ENCODE assay signal across 8 cellular contexts in genomic region chr7:138460176-138460648, GRCh38. TPM values are rescaled to one million over a fixed set of nuclear protein-coding genes. Genes with fewer than 3 reads are reported as not detected.
DNase-seq lines count a peak whose midpoint lies in the region; ATAC-seq and TF ChIP-seq lines count a peak whose summit lies in the region.

Gene TRIM24 (plus strand): TSS chr7:138460259. CDS start chr7:138460549, 290 bp downstream.

- H3K9ac ChIP-seq in PC-3 (ENCODE audit: low read length), result peak within 1 kb of the TSS; percentile 79

- H3K36me3 Mint-ChIP-seq in central memory CD8-positive, alpha-beta T cell (ENCODE audit: insufficient read depth), result peaks cover 4% of the 10 kb centered on the region

- H3F3A ChIP-seq in PC-3 (ENCODE audit: low read length, unreplicated experiment), result no peaks in the 10 kb centered on the region

- H3K4me3 ChIP-seq in PC-3 (ENCODE audit: low read length) (peak within 1 kb of the TSS; percentile 93), lower leg skin (ENCODE audit: low read depth, poor library complexity, severe bottlenecking) (peak within 1 kb of the TSS; percentile 84), thoracic aorta (peak within 1 kb of the TSS; percentile 92)

- H2AFZ ChIP-seq in PC-3 (ENCODE audit: low read length), result peak within 1 kb of the TSS; percentile 97

- intact Hi-C loops in PC-3 (cut with micrococcal nuclease) (loop anchor here (5.0 kb wide), 1 partner anchor 298 kb away; no protein-coding TSS in a partner anchor), lower leg skin (cut with DNase I; ENCODE audit: low total_unique reads) (no loop called here)

- peaks cover 7% of the 10 kb centered on the region; the same call in 1 of the 2 replicates for H4K20me1 ChIP-seq in PC-3 (ENCODE audit: low read length)

- H3K27ac ChIP-seq in C4-2B, result peak within 1 kb of the TSS; percentile 98
- H3K27ac ChIP-seq in PC-3 (ENCODE audit: low read length), result peak within 1 kb of the TSS; percentile 58
- peak within 1 kb of the TSS; percentile 92 to 93 for H3K27ac ChIP-seq in thoracic aorta

- no peaks in the 10 kb centered on the region for H3K27me3 Mint-ChIP-seq in central memory CD8-positive, alpha-beta T cell

- no peak for DNase-seq in PC-3
- peak in 1 of 2 donors; percentile 89 for DNase-seq in central memory CD8-positive, alpha-beta T cell (ENCODE audit: low spot score in 2 of 2)
- peak; percentile 95 to 99 for DNase-seq in lower leg skin (ENCODE audit: low spot score in 2 of 2)
- peak; percentile 84 for DNase-seq in thoracic aorta (ENCODE audit: low spot score)
- no peak for DNase-seq in activated effector memory CD4-positive, alpha-beta T cell treated with anti-CD3 and anti-CD28 coated beads, Interleukin-2, amount 50 U/mL, for 16 hours

- peak; percentile 76 for ATAC-seq in GM19023 (IDR thresholded peaks at IDR 0.05; ENCODE audit: unreplicated experiment)
- peak; percentile 65 for ATAC-seq in HG03103 (IDR thresholded peaks at IDR 0.05; ENCODE audit: low read depth, unreplicated experiment)
- ATAC-seq in PC-3, result peak; percentile 86
- ATAC-seq in central memory CD8-positive, alpha-beta T cell (replicated peaks; ENCODE audit: extremely low read depth, poor library complexity, severe bottlenecking), result peak; percentile 88
- ATAC-seq in thoracic aorta (ENCODE audit: insufficient number of reproducible peaks, low FRiP score, low read depth), result no peak

- H3K4me2 ChIP-seq in PC-3 (ENCODE audit: low read length), result peak within 1 kb of the TSS; percentile 93

- TF ChIP-seq POLR2A in lower leg skin (IDR thresholded peaks at IDR 0.05), result peak in 1 of 2 donors; percentile 20

- peak within 1 kb of the TSS; percentile 94 for H3K4me3 Mint-ChIP-seq in central memory CD8-positive, alpha-beta T cell

- H3K27me3 ChIP-seq in PC-3 (ENCODE audit: low read length) (no peaks in the 10 kb centered on the region), thoracic aorta (replicated peaks; ENCODE audit: insufficient read depth) (no peaks in the 10 kb centered on the region)

- WGBS in lower leg skin, 2 donors, result 1% methylated on average over 51 to 55 of the region's 59 CpGs

- H3K4me1 Mint-ChIP-seq in central memory CD8-positive, alpha-beta T cell, result peaks cover 27% of the 10 kb centered on the region

- H3K9me3 Mint-ChIP-seq in central memory CD8-positive, alpha-beta T cell, result no peaks in the 10 kb centered on the region

- no peaks in the 10 kb centered on the region for H3K36me3 ChIP-seq in PC-3 (ENCODE audit: low read depth, low read length)
- no peaks in the 10 kb centered on the region for H3K36me3 ChIP-seq in thoracic aorta

- TF ChIP-seq CTCF in C4-2B (conservative IDR thresholded peaks at IDR 0.05), result no peak
- no peak for TF ChIP-seq CTCF in PC-3 (conservative IDR thresholded peaks at IDR 0.05; ENCODE audit: low read depth, low read length)
- no peak for TF ChIP-seq CTCF in lower leg skin (IDR thresholded peaks at IDR 0.05)
- TF ChIP-seq CTCF in thoracic aorta (IDR thresholded peaks at IDR 0.05), result no peak

- no TSS peak for BruUV-seq in PC-3 (replicated peaks; lab: Mats Ljungman, UMichigan)

- peaks cover 42% of the 10 kb centered on the region for H3K79me2 ChIP-seq in PC-3 (ENCODE audit: low read length)

- CTCF ChIA-PET in PC-3 (lab: Charles Lee), result no interaction called here

- H3K9me3 ChIP-seq in PC-3 (ENCODE audit: low read length), result no peaks in the 10 kb centered on the region
- H3K9me3 ChIP-seq in thoracic aorta, result no peaks in the 10 kb centered on the region

- peak within 1 kb of the TSS; percentile 80 for H3K27ac Mint-ChIP-seq in central memory CD8-positive, alpha-beta T cell (ENCODE audit: low read depth)

- H3K4me1 ChIP-seq in PC-3 (ENCODE audit: insufficient read depth, low read length) (0 out of 2 replicates have a peak, but pooled peaks cover 3% of the 10 kb centered on the region), thoracic aorta (ENCODE audit: control insufficient read depth in 1 of 2, low read depth in 2 of 2) (peaks cover 7 to 16% of the 10 kb centered on the region in 2 donors)

- POLR2A ChIA-PET in PC-3 (lab: Charles Lee; ENCODE audit: unreplicated experiment), result no interaction called here

- no peaks in the 10 kb centered on the region for H3K9me2 ChIP-seq in PC-3 (replicated peaks; ENCODE audit: low read length)

RNA-seq across cellular contexts. Expression of gene TRIM24, which starts in this region (rescaled TPM):
- 12.2 and 12.9 TPM in 2 replicates for total RNA-seq in PC-3 (2014; rRNA removed)
- 10 to 100 TPM; 13.5 to 21.1 (median 17.7) TPM for total RNA-seq in lower leg skin
- 1 to 10 TPM; 4.7 to 9.1 TPM for total RNA-seq in thoracic aorta

Comparison
In these comparisons a context has a peak if more than half of its experiments do, and no peak if none do; other contexts are left out.
1. DNase-seq: peak in lower leg skin (2 of 2) and thoracic aorta (single experiment); none in PC-3 (single experiment) and activated effector memory CD4-positive, alpha-beta T cell treated with anti-CD3 and anti-CD28 coated beads, Interleukin-2, amount 50 U/mL, for 16 hours (single experiment).
2. Peak in every context shown above with its lines, with median percentiles within 50 percentile points of each other: H3K27ac ChIP-seq and H3K4me3 ChIP-seq.